ENCODE assay signal across 1 cellular context in the genomic region with DNA sequence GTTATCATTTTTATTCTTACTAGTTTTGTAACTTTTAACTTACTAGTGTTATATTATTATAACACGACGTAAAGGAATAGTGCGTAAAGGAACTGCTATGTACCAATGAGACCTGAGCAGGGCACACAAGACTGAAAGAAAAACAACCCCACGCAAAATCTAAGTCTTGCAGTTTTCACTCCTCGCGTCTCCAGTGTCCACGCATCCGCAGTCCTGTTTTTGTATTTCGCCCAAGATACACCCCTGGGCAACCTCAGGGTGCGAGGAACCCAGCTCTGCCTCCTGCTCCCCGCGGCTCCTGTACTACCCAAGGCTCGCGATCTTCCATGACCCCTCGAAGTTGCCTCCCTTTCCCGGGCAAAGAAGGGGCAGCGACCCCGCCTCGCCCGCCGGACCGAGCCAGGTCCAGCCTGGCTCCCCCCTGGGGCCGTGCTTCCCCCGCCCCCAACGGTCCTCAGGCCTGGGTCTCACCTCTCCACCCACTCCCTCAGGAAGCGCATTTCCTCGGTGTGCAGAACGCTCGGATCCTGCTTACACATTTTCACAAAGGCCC.
TF ChIP-seq lines count a peak whose summit lies in the region.

No MANE protein-coding gene starts in this region.

TF ChIP-seq in IMR-90, 13 proteins besides CTCF, POLR2A, EP300 and RAD21:
- TF ChIP-seq CEBPB (IDR thresholded peaks at IDR 0.05; ENCODE audit: low read depth, low read length) (no peak), NFE2L2 (IDR thresholded peaks at IDR 0.05; ENCODE audit: low read depth, low read length) (no peak), CHD1 (IDR thresholded peaks at IDR 0.05; ENCODE audit: low read depth, low read length) (no peak), MAFK (IDR thresholded peaks at IDR 0.05; ENCODE audit: low read depth, low read length) (no peak), RCOR1 (IDR thresholded peaks at IDR 0.05; ENCODE audit: insufficient replicate concordance, low read length) (no peak)
